ENCODE assay signal across 1 cellular context in the genomic region with DNA sequence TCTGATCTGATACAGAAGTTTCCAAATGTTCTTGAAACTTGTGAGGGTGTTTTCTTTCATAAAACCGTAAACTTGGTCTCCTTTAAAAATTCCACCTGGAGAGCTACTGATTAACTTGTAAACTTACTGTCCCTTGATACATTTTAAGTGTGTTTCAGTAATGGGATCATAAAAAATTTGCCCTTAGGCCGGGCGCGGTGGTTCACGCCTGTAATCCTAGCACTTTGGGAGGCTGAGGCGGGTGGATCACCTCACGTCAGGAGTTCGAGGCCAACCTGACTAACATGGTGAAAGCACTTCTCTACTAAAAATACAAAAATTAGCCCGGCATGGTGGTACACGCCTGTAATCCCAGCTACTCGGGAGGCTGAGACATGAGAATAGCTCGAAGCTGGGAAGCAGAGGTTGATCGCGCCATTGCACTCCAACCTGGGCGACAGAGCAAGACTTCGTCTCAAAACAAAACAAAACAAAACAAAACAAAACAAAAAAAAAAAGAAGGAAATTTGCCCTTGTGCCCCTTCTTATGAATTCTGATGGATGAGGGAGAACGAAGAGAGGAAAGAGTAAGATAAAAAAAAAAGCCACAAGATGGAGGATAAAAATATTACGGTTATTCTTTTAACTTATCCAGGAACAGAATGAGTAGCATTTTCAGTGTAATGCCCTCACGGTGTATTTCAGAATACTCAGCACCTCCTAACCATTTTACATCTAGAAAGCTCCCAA.
TF ChIP-seq lines count a peak whose summit lies in the region.

No MANE protein-coding gene starts in this region.

TF ChIP-seq in endothelial cell of umbilical vein, 7 proteins besides CTCF, POLR2A, EP300 and RAD21 (continued from another document):
- TF ChIP-seq FOS (IDR thresholded peaks at IDR 0.05; ENCODE audit: borderline replicate concordance, insufficient read depth, low read length): no peak
